In the genomic region with DNA sequence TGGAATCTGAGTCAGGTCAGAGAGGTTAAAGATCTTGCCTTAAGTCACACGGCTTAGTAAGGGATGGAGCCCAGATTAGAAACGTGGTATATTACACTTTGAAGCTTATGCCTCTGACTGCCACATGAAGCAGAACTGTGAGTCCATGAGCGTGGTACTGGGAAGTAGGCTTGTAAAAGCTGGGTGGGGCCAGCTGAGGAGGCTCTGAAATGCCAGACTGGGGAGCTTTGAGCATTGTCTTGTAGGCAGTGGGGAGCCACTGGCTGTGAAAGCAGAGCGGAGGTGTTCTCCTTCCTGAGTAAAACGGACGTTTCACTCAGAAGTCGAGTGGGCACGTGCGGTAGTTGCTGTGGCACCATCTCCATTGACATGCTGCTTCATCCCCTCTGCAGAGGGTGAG, we compare ENCODE assay signal across 13 cellular contexts.
DNase-seq lines count a peak whose midpoint lies in the region; ATAC-seq, FAIRE-seq and TF ChIP-seq lines count a peak whose summit lies in the region.
"Had no signal": no experiment of that assay in that cellular context is flagged by ENCODE, and none has a peak within 500 bp of the region (broad histone marks: within the 10 kb centered on the region; RNA-seq: fewer than 3 reads in every experiment).

No MANE protein-coding gene starts in this region.

- POLR2A ChIA-PET in naive thymus-derived CD4-positive, alpha-beta T cell (lab: Charles Lee), result no interaction called here

- intact Hi-C loops in spleen (cut with DNase I; ENCODE audit: low total_unique reads) (loop anchor here (5.0 to 10.0 kb wide), 2 partner anchors 1295 to 1427 kb away; no protein-coding TSS in a partner anchor), pancreas (cut with DNase I) (loop anchor here in 1 of 3 donors (10.0 kb wide), 2 partner anchors 1297 to 1417 kb away; no protein-coding TSS in a partner anchor)
- intact Hi-C loops in naive thymus-derived CD4-positive, alpha-beta T cell (cut with micrococcal nuclease), result loop anchor here (5.0 to 10.0 kb wide), 2 partner anchors 605 to 1417 kb away; no protein-coding TSS in a partner anchor

- no peak overlapping the region for H3K4me3 Mint-ChIP-seq in naive thymus-derived CD4-positive, alpha-beta T cell

- H3K9me3 ChIP-seq in spleen (no peaks in the 10 kb centered on the region), pancreas (no peaks in the 10 kb centered on the region)
- H3K9me3 ChIP-seq in naive thymus-derived CD4-positive, alpha-beta T cell (ENCODE audit: control insufficient read depth in 2 of 3, low read length in 3 of 3), result no peaks in the 10 kb centered on the region
- H3K9me3 ChIP-seq: SJSA1 had no signal

- H3K27ac ChIP-seq in brain microvascular endothelial cell, result peak overlapping the region; percentile 47
- no peak overlapping the region for H3K27ac ChIP-seq in spleen
- H3K27ac ChIP-seq in naive thymus-derived CD4-positive, alpha-beta T cell (ENCODE audit: low read depth, low read length), result no peak overlapping the region
- no peak overlapping the region for H3K27ac ChIP-seq in pancreas
- H3K27ac ChIP-seq: parathyroid adenoma, SJSA1 had no signal

- H3K4me1 Mint-ChIP-seq in naive thymus-derived CD4-positive, alpha-beta T cell, result no peaks in the 10 kb centered on the region

- 63 to 82% (median 73%) methylated on average over 9 of the region's 9 CpGs for WGBS in spleen, 5 donors
- 70 to 79% methylated on average over 9 of the region's 9 CpGs for WGBS in pancreas, 2 donors

- no peak for DNase-seq in brain microvascular endothelial cell
- DNase-seq in spleen, result no peak
- DNase-seq in naive thymus-derived CD4-positive, alpha-beta T cell, result no peak
- no peak for DNase-seq in NCI-H2029 treated with DMSO at 0.1 percent for 48 hours (lab: John Stamatoyannopoulos, UW)
- DNase-seq in pancreas, result no peak
- DNase-seq: DMS 273 treated with DMSO at 0.1 percent for 48 hours, NCI-H1048 had no signal

- H3K9me3 Mint-ChIP-seq in naive thymus-derived CD4-positive, alpha-beta T cell, result no peaks in the 10 kb centered on the region

- H3K4me3 ChIP-seq in brain microvascular endothelial cell (ENCODE audit: low read depth, low read length) (no peak overlapping the region), spleen (peak overlapping the region in 2 of 8 donors; percentile 17 to 47), pancreas (no peak overlapping the region)
- no peak overlapping the region for H3K4me3 ChIP-seq in naive thymus-derived CD4-positive, alpha-beta T cell (ENCODE audit: low read length)
- H3K4me3 ChIP-seq: SJSA1 had no signal

- peaks cover 0 to 24% (median 4%) of the 10 kb centered on the region in 6 donors for H3K4me1 ChIP-seq in spleen
- no peaks in the 10 kb centered on the region for H3K4me1 ChIP-seq in naive thymus-derived CD4-positive, alpha-beta T cell (ENCODE audit: control insufficient read depth in 2 of 2, insufficient read depth in 2 of 2, low read length in 2 of 2)
- H3K4me1 ChIP-seq in pancreas, result no peaks in the 10 kb centered on the region
- H3K4me1 ChIP-seq: parathyroid adenoma, SJSA1 had no signal

- TF ChIP-seq CTCF in brain microvascular endothelial cell (IDR thresholded peaks at IDR 0.05; ENCODE audit: low read depth, low read length, missing control alignments) (no peak), spleen (IDR thresholded peaks at IDR 0.05 in 8 of 11, conservative IDR thresholded peaks at IDR 0.05 in 3 of 11) (no peak), pancreas (IDR thresholded peaks at IDR 0.05) (no peak)

- H3K36me3 ChIP-seq in brain microvascular endothelial cell (replicated peaks) (no peaks in the 10 kb centered on the region), spleen (no peaks in the 10 kb centered on the region), pancreas (no peaks in the 10 kb centered on the region)
- no peaks in the 10 kb centered on the region for H3K36me3 ChIP-seq in naive thymus-derived CD4-positive, alpha-beta T cell (ENCODE audit: control insufficient read depth in 2 of 3, insufficient read depth in 3 of 3, low read length in 3 of 3)
- H3K36me3 ChIP-seq: SJSA1 had no signal

- CTCF ChIA-PET in naive thymus-derived CD4-positive, alpha-beta T cell (lab: Charles Lee), result no interaction called here

- peaks cover 0 to 6% (median 3%) of the 10 kb centered on the region in 5 donors for H3K27me3 Mint-ChIP-seq in naive thymus-derived CD4-positive, alpha-beta T cell

- H3K27me3 ChIP-seq in brain microvascular endothelial cell (replicated peaks) (no peaks in the 10 kb centered on the region), spleen (replicated peaks in 1 of 7) (no peaks in the 10 kb centered on the region), pancreas (no peaks in the 10 kb centered on the region)
- no peaks in the 10 kb centered on the region for H3K27me3 ChIP-seq in naive thymus-derived CD4-positive, alpha-beta T cell (ENCODE audit: control insufficient read depth in 2 of 2, insufficient read depth in 2 of 2, low read length in 2 of 2)
- H3K27me3 ChIP-seq: SJSA1 had no signal

- TF ChIP-seq POLR2A in GM18505 (IDR thresholded peaks at IDR 0.05; ENCODE audit: borderline replicate concordance, extremely low read depth, insufficient read depth, insufficient read length) (no peak), spleen (IDR thresholded peaks at IDR 0.05) (no peak)

- in situ Hi-C loops in brain microvascular endothelial cell (cut with HindIII; ENCODE audit: low pct_ligation_motif_present, low sequenced_read_pairs), result loop anchor here (10.0 kb wide), 1 partner anchor 1297 kb away; no protein-coding TSS in a partner anchor

- ATAC-seq in GM18505 (IDR thresholded peaks at IDR 0.05; ENCODE audit: unreplicated experiment) (peak; percentile 36), GM21367 (IDR thresholded peaks at IDR 0.05; ENCODE audit: unreplicated experiment) (peak; percentile 26), HG03108 (IDR thresholded peaks at IDR 0.05; ENCODE audit: unreplicated experiment) (peak; percentile 29), pancreas (no peak)
- no peak for ATAC-seq in naive thymus-derived CD4-positive, alpha-beta T cell
- ATAC-seq: HCT116 had no signal

- no peak overlapping the region for H3K27ac Mint-ChIP-seq in naive thymus-derived CD4-positive, alpha-beta T cell

- H3K36me3 Mint-ChIP-seq in naive thymus-derived CD4-positive, alpha-beta T cell, result no peaks in the 10 kb centered on the region

- FAIRE-seq in pancreas (lab: Jason Lieb, UNC), result no peak

Comparison
In these comparisons a context has a peak if more than half of its experiments do, and no peak if none do; other contexts are left out.
1. ATAC-seq: peak in GM18505 (single experiment), GM21367 (single experiment) and HG03108 (single experiment); none in naive thymus-derived CD4-positive, alpha-beta T cell (single experiment) and pancreas (0 of 4).